In the genomic region with DNA sequence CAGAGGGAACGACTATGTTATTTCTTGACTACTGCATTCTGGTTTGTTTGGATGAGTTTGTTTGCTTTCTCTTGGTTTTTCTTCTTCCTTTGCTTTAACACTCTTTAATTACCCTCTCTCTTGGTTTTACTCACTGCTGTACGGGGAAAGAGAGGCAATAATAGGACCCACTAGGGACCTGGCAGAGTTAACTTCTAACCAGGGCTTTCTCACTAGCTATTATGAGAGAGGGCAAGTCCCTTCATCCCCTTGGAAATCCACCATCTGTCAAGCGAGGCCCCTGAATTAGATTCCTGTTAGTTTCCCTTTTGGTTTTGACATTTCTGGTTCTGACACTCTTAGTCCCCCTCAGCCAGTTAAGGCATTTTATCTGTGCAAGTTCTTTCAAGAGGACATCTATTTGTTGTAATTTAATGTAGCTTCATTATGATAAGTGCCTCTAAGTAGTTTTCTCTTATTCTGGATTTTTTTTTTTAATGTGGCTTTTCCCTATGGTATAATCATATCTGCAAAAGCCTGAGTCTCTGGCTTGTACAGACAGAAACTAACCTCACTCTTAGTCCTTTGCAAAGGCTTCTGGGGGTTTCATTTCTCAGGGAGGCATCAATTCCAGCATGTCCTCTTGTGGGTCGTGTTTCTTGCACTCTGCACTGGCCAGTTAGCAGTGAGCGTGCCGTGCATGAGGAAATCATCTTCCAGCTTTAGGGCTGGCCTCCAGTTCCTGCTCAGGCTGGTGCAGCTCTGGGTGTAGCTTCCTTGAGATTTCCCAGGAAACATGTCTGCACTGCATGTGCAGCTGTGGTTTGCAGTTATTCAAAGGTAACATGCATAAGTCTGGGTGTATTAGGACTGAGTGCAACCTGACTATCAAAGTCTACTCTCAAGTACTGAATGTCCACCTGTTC, we compare ENCODE assay signal across 1 cellular context.
TF ChIP-seq lines count a peak whose summit lies in the region.

No MANE protein-coding gene starts in this region.

TF ChIP-seq in GM12878, 131 proteins besides CTCF, POLR2A, EP300 and RAD21 (continued from another document):
- TF ChIP-seq, protein P1, sequence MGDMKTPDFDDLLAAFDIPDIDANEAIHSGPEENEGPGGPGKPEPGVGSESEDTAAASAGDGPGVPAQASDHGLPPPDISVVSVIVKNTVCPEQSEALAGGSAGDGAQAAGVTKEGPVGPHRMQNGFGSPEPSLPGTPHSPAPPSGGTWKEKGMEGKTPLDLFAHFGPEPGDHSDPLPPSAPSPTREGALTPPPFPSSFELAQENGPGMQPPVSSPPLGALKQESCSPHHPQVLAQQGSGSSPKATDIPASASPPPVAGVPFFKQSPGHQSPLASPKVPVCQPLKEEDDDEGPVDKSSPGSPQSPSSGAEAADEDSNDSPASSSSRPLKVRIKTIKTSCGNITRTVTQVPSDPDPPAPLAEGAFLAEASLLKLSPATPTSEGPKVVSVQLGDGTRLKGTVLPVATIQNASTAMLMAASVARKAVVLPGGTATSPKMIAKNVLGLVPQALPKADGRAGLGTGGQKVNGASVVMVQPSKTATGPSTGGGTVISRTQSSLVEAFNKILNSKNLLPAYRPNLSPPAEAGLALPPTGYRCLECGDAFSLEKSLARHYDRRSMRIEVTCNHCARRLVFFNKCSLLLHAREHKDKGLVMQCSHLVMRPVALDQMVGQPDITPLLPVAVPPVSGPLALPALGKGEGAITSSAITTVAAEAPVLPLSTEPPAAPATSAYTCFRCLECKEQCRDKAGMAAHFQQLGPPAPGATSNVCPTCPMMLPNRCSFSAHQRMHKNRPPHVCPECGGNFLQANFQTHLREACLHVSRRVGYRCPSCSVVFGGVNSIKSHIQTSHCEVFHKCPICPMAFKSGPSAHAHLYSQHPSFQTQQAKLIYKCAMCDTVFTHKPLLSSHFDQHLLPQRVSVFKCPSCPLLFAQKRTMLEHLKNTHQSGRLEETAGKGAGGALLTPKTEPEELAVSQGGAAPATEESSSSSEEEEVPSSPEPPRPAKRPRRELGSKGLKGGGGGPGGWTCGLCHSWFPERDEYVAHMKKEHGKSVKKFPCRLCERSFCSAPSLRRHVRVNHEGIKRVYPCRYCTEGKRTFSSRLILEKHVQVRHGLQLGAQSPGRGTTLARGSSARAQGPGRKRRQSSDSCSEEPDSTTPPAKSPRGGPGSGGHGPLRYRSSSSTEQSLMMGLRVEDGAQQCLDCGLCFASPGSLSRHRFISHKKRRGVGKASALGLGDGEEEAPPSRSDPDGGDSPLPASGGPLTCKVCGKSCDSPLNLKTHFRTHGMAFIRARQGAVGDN (IDR thresholded peaks at IDR 0.05) = 0 out of 2 replicates have a peak, but pooled peaks have one; percentile 16
- TF ChIP-seq, protein P2, sequence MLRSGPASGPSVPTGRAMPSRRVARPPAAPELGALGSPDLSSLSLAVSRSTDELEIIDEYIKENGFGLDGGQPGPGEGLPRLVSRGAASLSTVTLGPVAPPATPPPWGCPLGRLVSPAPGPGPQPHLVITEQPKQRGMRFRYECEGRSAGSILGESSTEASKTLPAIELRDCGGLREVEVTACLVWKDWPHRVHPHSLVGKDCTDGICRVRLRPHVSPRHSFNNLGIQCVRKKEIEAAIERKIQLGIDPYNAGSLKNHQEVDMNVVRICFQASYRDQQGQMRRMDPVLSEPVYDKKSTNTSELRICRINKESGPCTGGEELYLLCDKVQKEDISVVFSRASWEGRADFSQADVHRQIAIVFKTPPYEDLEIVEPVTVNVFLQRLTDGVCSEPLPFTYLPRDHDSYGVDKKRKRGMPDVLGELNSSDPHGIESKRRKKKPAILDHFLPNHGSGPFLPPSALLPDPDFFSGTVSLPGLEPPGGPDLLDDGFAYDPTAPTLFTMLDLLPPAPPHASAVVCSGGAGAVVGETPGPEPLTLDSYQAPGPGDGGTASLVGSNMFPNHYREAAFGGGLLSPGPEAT (IDR thresholded peaks at IDR 0.05; ENCODE audit: low read depth) = peak; percentile 66; the same call in 1 of the 2 replicates
- TF ChIP-seq ATF7 (IDR thresholded peaks at IDR 0.05; ENCODE audit: low read depth) = peak; percentile 45; the same call in 1 of the 2 replicates
- no peak for TF ChIP-seq RAD51 (IDR thresholded peaks at IDR 0.05)
- TF ChIP-seq IKZF1 (conservative IDR thresholded peaks at IDR 0.05) = peak; percentile 71
- no peak for TF ChIP-seq KLF5 (IDR thresholded peaks at IDR 0.05; ENCODE audit: partially characterized antibody)
